ENCODE assay signal across 15 cellular contexts in the genomic region with DNA sequence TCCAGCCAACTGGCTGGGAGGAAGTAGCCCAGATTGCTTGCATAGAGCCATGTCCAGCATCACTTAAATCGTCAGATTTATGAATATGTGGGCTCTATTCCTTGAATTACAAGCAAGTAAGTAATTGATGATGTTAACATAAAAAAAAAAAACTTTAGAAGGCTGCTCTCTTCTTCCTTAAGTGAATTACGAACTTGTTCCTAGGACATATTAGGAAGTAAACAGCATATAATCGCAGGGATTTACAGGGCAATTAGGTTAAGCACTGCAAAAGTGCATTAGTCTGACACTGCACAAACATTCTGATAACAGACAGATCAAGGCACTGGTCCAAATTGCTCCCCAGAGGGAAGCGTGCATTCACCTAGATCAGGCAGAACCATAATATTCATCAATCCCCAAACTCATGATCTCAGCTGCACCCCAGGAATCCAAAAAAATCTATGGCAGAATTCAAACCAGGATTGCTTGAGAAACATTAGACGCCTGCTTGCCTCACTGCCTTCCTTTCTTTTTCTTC.
DNase-seq lines count a peak whose midpoint lies in the region; ATAC-seq, FAIRE-seq and TF ChIP-seq lines count a peak whose summit lies in the region.
"Had no signal": no experiment of that assay in that cellular context is flagged by ENCODE, and none has a peak within 500 bp of the region (broad histone marks: within the 10 kb centered on the region; RNA-seq: fewer than 3 reads in every experiment).

No MANE protein-coding gene starts in this region.

- no peak overlapping the region for H3K27ac ChIP-seq in esophagus squamous epithelium
- H3K27ac ChIP-seq: BLaER1 treated with 17β-estradiol and CSF1 and Interleukin-3, amounts not matched to agents 10 nM and 100 nM had no signal

- CTCF ChIA-PET in GM10248 (lab: Yijun Ruan, JAX) = interaction anchor here (1.2 kb wide), 1 partner anchor 22 kb away, joined by 4 read pairs; no protein-coding TSS in a partner anchor

- intact Hi-C loops in esophagus squamous epithelium (cut with DNase I) = no loop called here

- H3K4me1 ChIP-seq in esophagus squamous epithelium = no peaks in the 10 kb centered on the region
- H3K4me1 ChIP-seq: BLaER1 treated with 17β-estradiol and CSF1 and Interleukin-3, amounts not matched to agents 10 nM and 100 nM had no signal

- H3K9me3 ChIP-seq in esophagus squamous epithelium = peaks cover 0 to 6% (median 0%) of the 10 kb centered on the region in 3 donors

- H3K27me3 ChIP-seq in esophagus squamous epithelium = no peaks in the 10 kb centered on the region
- H3K27me3 ChIP-seq: BLaER1 treated with 17β-estradiol and CSF1 and Interleukin-3, amounts not matched to agents 10 nM and 100 nM had no signal

- TF ChIP-seq POLR2A in esophagus squamous epithelium (IDR thresholded peaks at IDR 0.05) = no peak

- TF ChIP-seq CTCF in GM10248 (IDR thresholded peaks at IDR 0.05; ENCODE audit: control extremely low read depth, extremely low read depth, low read depth, missing control alignments) (no peak), esophagus squamous epithelium (IDR thresholded peaks at IDR 0.05) (no peak)

- H3K36me3 ChIP-seq in esophagus squamous epithelium = no peaks in the 10 kb centered on the region
- H3K36me3 ChIP-seq: BLaER1 treated with 17β-estradiol and CSF1 and Interleukin-3, amounts not matched to agents 10 nM and 100 nM had no signal

- POLR2A ChIA-PET in GM10248 (lab: Yijun Ruan, JAX) = no interaction called here

- peak; percentile 86 for FAIRE-seq in islet of Langerhans (lab: Jason Lieb, UNC)
- FAIRE-seq: A204.1, D721Med had no signal

- WGBS in esophagus squamous epithelium, 2 donors = 54 to 55% methylated on average over 5 of the region's 5 CpGs

- H3K4me3 ChIP-seq in esophagus squamous epithelium = no peak overlapping the region
- H3K4me3 ChIP-seq: BLaER1 treated with 17β-estradiol and CSF1 and Interleukin-3, amounts not matched to agents 10 nM and 100 nM had no signal

- peak; percentile 24 for DNase-seq in NCI-H82 (lab: John Stamatoyannopoulos, UW)
- DNase-seq in NCI-H82 treated with DMSO at 0.1 percent for 48 hours (lab: John Stamatoyannopoulos, UW; ENCODE audit: unreplicated experiment) = no peak
- peak; percentile 21 for DNase-seq in NCI-H748 treated with DMSO at 0.1 percent for 48 hours (lab: John Stamatoyannopoulos, UW)
- no peak for DNase-seq in SHP77 (lab: John Stamatoyannopoulos, UW)
- no peak for DNase-seq in GM10248 (ENCODE audit: extremely low spot score)
- DNase-seq in esophagus squamous epithelium (lab: John Stamatoyannopoulos, UW) = no peak
- DNase-seq: CD8-positive, alpha-beta memory T cell; GOT3; NK-92 treated with Interleukin-12 subunit alpha and Interleukin-12 subunit beta, amount 100 ng/mL, for 24 hours; SHP77 treated with DMSO at 0.1 percent for 48 hours had no signal

- no peak for ATAC-seq in HG03039 (IDR thresholded peaks at IDR 0.05; ENCODE audit: unreplicated experiment)

Comparison
In these comparisons a context has a peak if more than half of its experiments do, and no peak if none do; other contexts are left out.
1. DNase-seq: peak in NCI-H82 (single experiment) and NCI-H748 treated with DMSO at 0.1 percent for 48 hours (single experiment); none in NCI-H82 treated with DMSO at 0.1 percent for 48 hours (single experiment), SHP77 (0 of 2), GM10248 (single experiment) and esophagus squamous epithelium (single experiment).